In genomic region chr22:47061226-47061625, GRCh38 we compare ENCODE assay signal across 31 cellular contexts.
"Had no signal": no experiment of that assay in that cellular context is flagged by ENCODE, and none has a peak within 500 bp of the region (broad histone marks: within the 10 kb centered on the region; RNA-seq: fewer than 3 reads in every experiment).

No MANE protein-coding gene starts in this region.

- H3K9me3 Mint-ChIP-seq: activated CD4-positive, alpha-beta T cell treated with anti-CD3 and anti-CD28 coated beads, Interleukin-2, amount 10 ng/mL, durations not matched to agents 24 days and 14 days; activated naive CD8-positive, alpha-beta T cell treated with anti-CD3 and anti-CD28 coated beads, Interleukin-2, amount 10 ng/mL, durations not matched to agents 7 days and 5 days; activated T-cell treated with anti-CD3 and anti-CD28 coated beads, Interleukin-2, amount 50 U/mL, for 72 hours; central memory CD8-positive, alpha-beta T cell; immature natural killer cell; naive B cell; T-cell had no signal

- H3K36me3 ChIP-seq: transverse colon had no signal

- H3K9me3 ChIP-seq: body of pancreas, esophagus muscularis mucosa, gastroesophageal sphincter, heart right ventricle, mucosa of descending colon, suprapubic skin, transverse colon had no signal

- DNase-seq: activated CD4-positive, alpha-beta T cell treated with anti-CD3 and anti-CD28 coated beads, Interleukin-2, amount 10 ng/mL, durations not matched to agents 24 days and 14 days; activated CD4-positive, CD25-positive, alpha-beta regulatory T cell; activated CD8-positive, alpha-beta memory T cell treated with anti-CD3 and anti-CD28 coated beads, Interleukin-2, amount 50 U/mL, for 4 hours; activated CD8-positive, alpha-beta T cell treated with anti-CD3 and anti-CD28 coated beads, Interleukin-2, amount 10 ng/mL, durations not matched to agents 7 days and 5 days; activated gamma-delta T cell treated with Interleukin-2 at 50 U/mL for 16 hours; activated naive CD8-positive, alpha-beta T cell treated with anti-CD3 and anti-CD28 coated beads, Interleukin-2, amount 10 ng/mL, durations not matched to agents 7 days and 5 days; activated T-cell treated with anti-CD3 and anti-CD28 coated beads, Interleukin-2, amount 50 U/mL, for 72 hours; body of pancreas; cortex of kidney; effector CD8-positive, alpha-beta T cell; heart right ventricle; immature natural killer cell; mesenchymal stem cell; mucosa of descending colon; naive B cell; retina; SIG-M5; stimulated activated CD4-positive, alpha-beta T cell treated with anti-CD3 and anti-CD28 coated beads, Interleukin-12 subunit alpha, Interleukin-12 subunit beta, amount 100 ng/mL, for 4 hours; stimulated activated CD4-positive, alpha-beta T cell treated with anti-CD3 and anti-CD28 coated beads, Interleukin-1b, Interleukin-23, amount 100 ng/mL, for 48 hours; stimulated activated CD8-positive, alpha-beta memory T cell treated with anti-CD3 and anti-CD28 coated beads, Interleukin-4, amount 100 ng/mL, for 48 hours; stimulated activated naive CD4-positive, alpha-beta T cell treated with Interleukin-2 at 50 U/mL for 16 hours; T-cell; T-helper 9 cell had no signal

- H3K4me3 Mint-ChIP-seq: activated CD4-positive, alpha-beta T cell treated with anti-CD3 and anti-CD28 coated beads, Interleukin-2, amount 10 ng/mL, durations not matched to agents 24 days and 14 days; activated CD8-positive, alpha-beta T cell treated with anti-CD3 and anti-CD28 coated beads, Interleukin-2, amount 10 ng/mL, durations not matched to agents 7 days and 5 days; activated naive CD8-positive, alpha-beta T cell treated with anti-CD3 and anti-CD28 coated beads, Interleukin-2, amount 10 ng/mL, durations not matched to agents 7 days and 5 days; activated T-cell treated with anti-CD3 and anti-CD28 coated beads, Interleukin-2, amount 50 U/mL, for 72 hours; central memory CD8-positive, alpha-beta T cell; immature natural killer cell; T-cell had no signal

- H3K79me2 ChIP-seq: parathyroid adenoma had no signal

- ATAC-seq: activated CD8-positive, alpha-beta T cell treated with anti-CD3 and anti-CD28 coated beads, Interleukin-2, amount 10 ng/mL, durations not matched to agents 7 days and 5 days; activated T-cell treated with anti-CD3 and anti-CD28 coated beads, Interleukin-2, amount 50 U/mL, for 72 hours; body of pancreas; gastroesophageal sphincter; heart right ventricle; mucosa of descending colon; SK-N-SH treated with all-trans-retinoic acid at 6 μM for 48 hours; T-cell had no signal

- H3K4me1 Mint-ChIP-seq: activated CD4-positive, alpha-beta T cell treated with anti-CD3 and anti-CD28 coated beads, Interleukin-2, amount 10 ng/mL, durations not matched to agents 24 days and 14 days; activated naive CD8-positive, alpha-beta T cell treated with anti-CD3 and anti-CD28 coated beads, Interleukin-2, amount 10 ng/mL, durations not matched to agents 7 days and 5 days had no signal

- H3K27ac ChIP-seq: body of pancreas, esophagus muscularis mucosa, gastroesophageal sphincter, heart right ventricle, parathyroid adenoma, suprapubic skin, transverse colon had no signal

- H3K27me3 ChIP-seq: body of pancreas, esophagus muscularis mucosa, gastroesophageal sphincter, heart right ventricle, suprapubic skin, transverse colon had no signal

- H2AFZ ChIP-seq: parathyroid adenoma had no signal

- H3K9ac ChIP-seq: parathyroid adenoma had no signal

- H3K27ac Mint-ChIP-seq: activated CD4-positive, alpha-beta T cell treated with anti-CD3 and anti-CD28 coated beads, Interleukin-2, amount 10 ng/mL, durations not matched to agents 24 days and 14 days; activated CD8-positive, alpha-beta T cell treated with anti-CD3 and anti-CD28 coated beads, Interleukin-2, amount 10 ng/mL, durations not matched to agents 7 days and 5 days; activated naive CD8-positive, alpha-beta T cell treated with anti-CD3 and anti-CD28 coated beads, Interleukin-2, amount 10 ng/mL, durations not matched to agents 7 days and 5 days; activated T-cell treated with anti-CD3 and anti-CD28 coated beads, Interleukin-2, amount 50 U/mL, for 72 hours; immature natural killer cell; naive B cell; T-cell had no signal

- H3K4me1 ChIP-seq: esophagus muscularis mucosa, gastroesophageal sphincter, heart right ventricle, parathyroid adenoma, suprapubic skin, transverse colon had no signal

- H3K27me3 Mint-ChIP-seq: activated CD4-positive, alpha-beta T cell treated with anti-CD3 and anti-CD28 coated beads, Interleukin-2, amount 10 ng/mL, durations not matched to agents 24 days and 14 days; activated naive CD8-positive, alpha-beta T cell treated with anti-CD3 and anti-CD28 coated beads, Interleukin-2, amount 10 ng/mL, durations not matched to agents 7 days and 5 days; central memory CD8-positive, alpha-beta T cell; naive B cell; T-cell had no signal

- FAIRE-seq: endothelial cell of umbilical vein had no signal

- H3K4me3 ChIP-seq: body of pancreas, esophagus muscularis mucosa, gastroesophageal sphincter, heart right ventricle, mucosa of descending colon, suprapubic skin, transverse colon had no signal
